1 cellular context compared by ENCODE assay signal in genomic region chr1:229131243-229132105, GRCh38.
TF ChIP-seq lines count a peak whose summit lies in the region.

No MANE protein-coding gene starts in this region.

TF ChIP-seq in HepG2, 621 proteins besides CTCF, POLR2A, EP300 and RAD21 (continued from another document and continues in another):
- TF ChIP-seq DMTF1 (CRISPR knock-in tag; IDR thresholded peaks at IDR 0.05), result no peak
- no peak for TF ChIP-seq ZC3H13 (CRISPR knock-in tag; IDR thresholded peaks at IDR 0.05)
- TF ChIP-seq JARID2 (CRISPR knock-in tag; IDR thresholded peaks at IDR 0.05; ENCODE audit: insufficient replicate concordance), result no peak
- no peak for TF ChIP-seq ZFP37 (CRISPR knock-in tag; IDR thresholded peaks at IDR 0.05; ENCODE audit: borderline replicate concordance)
- TF ChIP-seq ZSCAN30 (CRISPR knock-in tag; IDR thresholded peaks at IDR 0.05), result no peak
- peak; percentile 68 for TF ChIP-seq THAP11 (CRISPR knock-in tag; IDR thresholded peaks at IDR 0.05)
- TF ChIP-seq, protein P1, sequence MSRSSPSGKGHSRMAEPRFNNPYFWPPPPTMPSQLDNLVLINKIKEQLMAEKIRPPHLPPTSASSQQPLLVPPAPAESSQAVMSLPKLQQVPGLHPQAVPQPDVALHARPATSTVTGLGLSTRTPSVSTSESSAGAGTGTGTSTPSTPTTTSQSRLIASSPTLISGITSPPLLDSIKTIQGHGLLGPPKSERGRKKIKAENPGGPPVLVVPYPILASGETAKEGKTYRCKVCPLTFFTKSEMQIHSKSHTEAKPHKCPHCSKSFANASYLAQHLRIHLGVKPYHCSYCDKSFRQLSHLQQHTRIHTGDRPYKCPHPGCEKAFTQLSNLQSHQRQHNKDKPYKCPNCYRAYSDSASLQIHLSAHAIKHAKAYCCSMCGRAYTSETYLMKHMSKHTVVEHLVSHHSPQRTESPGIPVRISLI (CRISPR knock-in tag; IDR thresholded peaks at IDR 0.05; ENCODE audit: borderline replicate concordance), result peak; percentile 90; the same call in 1 of the 2 replicates
- peak; percentile 88 for TF ChIP-seq ASH2L (IDR thresholded peaks at IDR 0.05; ENCODE audit: insufficient read length, low read depth, low read length)
- peak; percentile 32; the same call in 1 of the 2 replicates for TF ChIP-seq REPIN1 (CRISPR knock-in tag; IDR thresholded peaks at IDR 0.05; ENCODE audit: borderline replicate concordance, low read depth)
- peak; percentile 82 for TF ChIP-seq PPARG (CRISPR knock-in tag; conservative IDR thresholded peaks at IDR 0.05)
- no peak for TF ChIP-seq THYN1 (CRISPR knock-in tag; IDR thresholded peaks at IDR 0.05; ENCODE audit: borderline replicate concordance, low read depth)
- no peak for TF ChIP-seq ZNF883 (CRISPR knock-in tag; IDR thresholded peaks at IDR 0.05; ENCODE audit: not compliant biosample characterization)
- TF ChIP-seq ZKSCAN8 (CRISPR knock-in tag; IDR thresholded peaks at IDR 0.05; ENCODE audit: borderline replicate concordance), result peak; percentile 81; the same call in 1 of the 2 replicates
- peak; percentile 58 for TF ChIP-seq SP5 (CRISPR knock-in tag; IDR thresholded peaks at IDR 0.05; ENCODE audit: borderline replicate concordance, low read depth)
- TF ChIP-seq ZNF570 (CRISPR knock-in tag; IDR thresholded peaks at IDR 0.05; ENCODE audit: borderline replicate concordance), result no peak
- TF ChIP-seq SIX4 (CRISPR knock-in tag; IDR thresholded peaks at IDR 0.05), result no peak; the same call in 1 of the 2 replicates
- TF ChIP-seq SP140L (CRISPR knock-in tag; IDR thresholded peaks at IDR 0.05; ENCODE audit: borderline replicate concordance), result no peak; the same call in 1 of the 2 replicates
- TF ChIP-seq ZFYVE20 (CRISPR knock-in tag; IDR thresholded peaks at IDR 0.05; ENCODE audit: borderline replicate concordance, low read depth), result no peak
- 0 out of 2 replicates have a peak, but pooled peaks have one; percentile 54 for TF ChIP-seq ZBTB7A (CRISPR knock-in tag; IDR thresholded peaks at IDR 0.05)
- no peak for TF ChIP-seq ZNF30 (CRISPR knock-in tag; IDR thresholded peaks at IDR 0.05)
- no peak for TF ChIP-seq NR0B2 (CRISPR knock-in tag; IDR thresholded peaks at IDR 0.05)
- TF ChIP-seq MED8 (CRISPR knock-in tag; IDR thresholded peaks at IDR 0.05; ENCODE audit: insufficient replicate concordance), result peak; percentile 39
- no peak for TF ChIP-seq ZBTB3 (CRISPR knock-in tag; IDR thresholded peaks at IDR 0.05; ENCODE audit: borderline replicate concordance, low read depth)
- no peak for TF ChIP-seq CBX1 (IDR thresholded peaks at IDR 0.05; ENCODE audit: low read depth)
- no peak for TF ChIP-seq ZSCAN20 (CRISPR knock-in tag; IDR thresholded peaks at IDR 0.05; ENCODE audit: borderline replicate concordance)
- peak; percentile 99 for TF ChIP-seq NFIC (IDR thresholded peaks at IDR 0.05; ENCODE audit: low read length)
- no peak for TF ChIP-seq FOSL1 (CRISPR knock-in tag; IDR thresholded peaks at IDR 0.05; ENCODE audit: borderline replicate concordance)
- TF ChIP-seq, protein P2, sequence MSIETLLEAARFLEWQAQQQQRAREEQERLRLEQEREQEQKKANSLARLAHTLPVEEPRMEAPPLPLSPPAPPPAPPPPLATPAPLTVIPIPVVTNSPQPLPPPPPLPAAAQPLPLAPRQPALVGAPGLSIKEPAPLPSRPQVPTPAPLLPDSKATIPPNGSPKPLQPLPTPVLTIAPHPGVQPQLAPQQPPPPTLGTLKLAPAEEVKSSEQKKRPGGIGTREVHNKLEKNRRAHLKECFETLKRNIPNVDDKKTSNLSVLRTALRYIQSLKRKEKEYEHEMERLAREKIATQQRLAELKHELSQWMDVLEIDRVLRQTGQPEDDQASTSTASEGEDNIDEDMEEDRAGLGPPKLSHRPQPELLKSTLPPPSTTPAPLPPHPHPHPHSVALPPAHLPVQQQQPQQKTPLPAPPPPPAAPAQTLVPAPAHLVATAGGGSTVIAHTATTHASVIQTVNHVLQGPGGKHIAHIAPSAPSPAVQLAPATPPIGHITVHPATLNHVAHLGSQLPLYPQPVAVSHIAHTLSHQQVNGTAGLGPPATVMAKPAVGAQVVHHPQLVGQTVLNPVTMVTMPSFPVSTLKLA (IDR thresholded peaks at IDR 0.05), result no peak
- TF ChIP-seq HOXD1 (CRISPR knock-in tag; IDR thresholded peaks at IDR 0.05), result no peak; the same call in 1 of the 2 replicates
- no peak for TF ChIP-seq USF2 (IDR thresholded peaks at IDR 0.05; ENCODE audit: low read depth, low read length)
- no peak for TF ChIP-seq USF2 (CRISPR knock-in tag; IDR thresholded peaks at IDR 0.05; ENCODE audit: borderline replicate concordance)
- peak; percentile 89 for TF ChIP-seq ELF3 (CRISPR knock-in tag; IDR thresholded peaks at IDR 0.05)
- TF ChIP-seq PATZ1 (CRISPR knock-in tag; IDR thresholded peaks at IDR 0.05), result peak; percentile 21; the same call in 1 of the 2 replicates
- no peak for TF ChIP-seq WIZ (CRISPR knock-in tag; IDR thresholded peaks at IDR 0.05)
- no peak for TF ChIP-seq TERF1 (CRISPR knock-in tag; IDR thresholded peaks at IDR 0.05)
- TF ChIP-seq ZBTB20 (CRISPR knock-in tag; IDR thresholded peaks at IDR 0.05; ENCODE audit: borderline replicate concordance, low read depth), result peak; percentile 58; the same call in 1 of the 2 replicates
- TF ChIP-seq IRX3 (CRISPR knock-in tag; IDR thresholded peaks at IDR 0.05; ENCODE audit: borderline replicate concordance, low read depth), result no peak
- TF ChIP-seq PAWR (CRISPR knock-in tag; IDR thresholded peaks at IDR 0.05; ENCODE audit: borderline replicate concordance), result no peak
- peak; percentile 70; the same call in 1 of the 2 replicates for TF ChIP-seq ZNF614 (CRISPR knock-in tag; IDR thresholded peaks at IDR 0.05; ENCODE audit: borderline replicate concordance)
- TF ChIP-seq ZNF460 (CRISPR knock-in tag; IDR thresholded peaks at IDR 0.05; ENCODE audit: borderline replicate concordance), result no peak; the same call in 1 of the 2 replicates
- TF ChIP-seq ZC3H4 (CRISPR knock-in tag; IDR thresholded peaks at IDR 0.05; ENCODE audit: borderline replicate concordance), result no peak
- no peak; the same call in 1 of the 2 replicates for TF ChIP-seq MEF2D (CRISPR knock-in tag; IDR thresholded peaks at IDR 0.05)
- TF ChIP-seq, protein P3, sequence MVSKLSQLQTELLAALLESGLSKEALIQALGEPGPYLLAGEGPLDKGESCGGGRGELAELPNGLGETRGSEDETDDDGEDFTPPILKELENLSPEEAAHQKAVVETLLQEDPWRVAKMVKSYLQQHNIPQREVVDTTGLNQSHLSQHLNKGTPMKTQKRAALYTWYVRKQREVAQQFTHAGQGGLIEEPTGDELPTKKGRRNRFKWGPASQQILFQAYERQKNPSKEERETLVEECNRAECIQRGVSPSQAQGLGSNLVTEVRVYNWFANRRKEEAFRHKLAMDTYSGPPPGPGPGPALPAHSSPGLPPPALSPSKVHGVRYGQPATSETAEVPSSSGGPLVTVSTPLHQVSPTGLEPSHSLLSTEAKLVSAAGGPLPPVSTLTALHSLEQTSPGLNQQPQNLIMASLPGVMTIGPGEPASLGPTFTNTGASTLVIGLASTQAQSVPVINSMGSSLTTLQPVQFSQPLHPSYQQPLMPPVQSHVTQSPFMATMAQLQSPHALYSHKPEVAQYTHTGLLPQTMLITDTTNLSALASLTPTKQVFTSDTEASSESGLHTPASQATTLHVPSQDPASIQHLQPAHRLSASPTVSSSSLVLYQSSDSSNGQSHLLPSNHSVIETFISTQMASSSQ (IDR thresholded peaks at IDR 0.05; ENCODE audit: low read depth), result peak; percentile 67; the same call in 1 of the 2 replicates
- TF ChIP-seq, protein P3 (CRISPR knock-in tag; IDR thresholded peaks at IDR 0.05; ENCODE audit: borderline replicate concordance), result peak; percentile 73; the same call in 1 of the 2 replicates
- peak; percentile 78 for TF ChIP-seq ATF1 (CRISPR knock-in tag; IDR thresholded peaks at IDR 0.05)
- TF ChIP-seq SMARCC2 (IDR thresholded peaks at IDR 0.05), result peak; percentile 50; the same call in 1 of the 2 replicates
- TF ChIP-seq ZBTB21 (CRISPR knock-in tag; IDR thresholded peaks at IDR 0.05), result peak; percentile 46; the same call in 1 of the 2 replicates
